ENCODE assay signal across 1 cellular context in the genomic region with DNA sequence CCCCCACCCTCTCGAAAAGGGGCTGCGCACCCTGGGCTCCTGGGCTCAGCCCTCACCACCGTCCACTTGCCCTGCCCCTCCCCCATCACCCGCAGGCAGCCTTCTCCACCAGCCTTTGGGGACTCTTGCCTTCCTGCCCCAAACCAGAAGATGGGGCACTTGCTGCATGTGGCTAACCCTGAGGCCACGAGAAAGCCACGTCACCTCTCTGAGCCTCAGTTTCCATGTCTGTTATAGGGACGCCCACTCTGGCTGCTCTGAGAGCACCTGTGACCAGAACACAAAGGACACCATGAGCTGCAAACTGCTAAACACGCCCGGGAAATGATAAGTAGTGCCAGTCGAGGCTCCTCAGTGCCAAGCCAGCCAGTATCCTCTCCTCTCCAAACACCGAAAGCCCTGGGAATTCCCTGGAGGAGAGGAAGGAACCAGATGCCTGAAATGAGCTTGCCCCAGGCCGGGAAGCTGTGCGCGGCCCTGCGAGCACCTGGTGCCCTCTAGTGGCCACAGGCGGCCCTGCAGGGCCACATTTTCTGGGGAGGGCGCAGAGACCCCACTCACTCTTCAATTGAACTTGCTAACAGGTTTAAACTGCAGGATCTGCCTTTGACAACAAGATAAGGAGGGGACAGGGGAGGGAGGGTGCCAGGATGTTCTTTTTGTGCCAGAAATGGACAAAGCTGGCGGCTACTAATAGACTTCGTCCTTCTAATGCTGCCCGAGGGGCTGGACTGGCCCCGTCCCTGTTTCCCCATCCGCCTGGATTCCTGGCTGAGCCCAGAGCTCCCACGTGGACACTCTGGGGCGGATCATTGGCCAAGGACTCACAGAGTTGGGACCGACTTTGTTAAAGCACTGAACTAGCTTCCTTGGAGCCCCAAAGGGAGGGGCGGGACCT.
TF ChIP-seq lines count a peak whose summit lies in the region.

No MANE protein-coding gene starts in this region.

TF ChIP-seq in HepG2, 621 proteins besides CTCF, POLR2A, EP300 and RAD21 (continues in another document):
- no peak for TF ChIP-seq SRSF9 (IDR thresholded peaks at IDR 0.05; ENCODE audit: borderline replicate concordance, insufficient read depth, low read depth, low read length, poor library complexity, severe bottlenecking)
- no peak for TF ChIP-seq E2F5 (CRISPR knock-in tag; conservative IDR thresholded peaks at IDR 0.05)
- TF ChIP-seq MXI1 (IDR thresholded peaks at IDR 0.05; ENCODE audit: borderline replicate concordance, low read depth, low read length) = peak; percentile 37; the same call in 1 of the 3 replicates
- TF ChIP-seq ZNF619 (CRISPR knock-in tag; IDR thresholded peaks at IDR 0.05) = peak; percentile 24; the same call in 1 of the 2 replicates
- no peak for TF ChIP-seq U2AF2 (IDR thresholded peaks at IDR 0.05; ENCODE audit: low read depth, low read length)
- 0 out of 2 replicates have a peak, but pooled peaks have one; percentile 11 for TF ChIP-seq ZFY (CRISPR knock-in tag; IDR thresholded peaks at IDR 0.05)
- TF ChIP-seq ZNF253 (CRISPR knock-in tag; IDR thresholded peaks at IDR 0.05; ENCODE audit: borderline replicate concordance) = no peak
- TF ChIP-seq ZSCAN31 (CRISPR knock-in tag; IDR thresholded peaks at IDR 0.05; ENCODE audit: low read depth) = 0 out of 2 replicates have a peak, but pooled peaks have one; percentile 58
- peak; percentile 64 for TF ChIP-seq RXRB (CRISPR knock-in tag; IDR thresholded peaks at IDR 0.05; ENCODE audit: borderline replicate concordance)
- TF ChIP-seq, protein P1, sequence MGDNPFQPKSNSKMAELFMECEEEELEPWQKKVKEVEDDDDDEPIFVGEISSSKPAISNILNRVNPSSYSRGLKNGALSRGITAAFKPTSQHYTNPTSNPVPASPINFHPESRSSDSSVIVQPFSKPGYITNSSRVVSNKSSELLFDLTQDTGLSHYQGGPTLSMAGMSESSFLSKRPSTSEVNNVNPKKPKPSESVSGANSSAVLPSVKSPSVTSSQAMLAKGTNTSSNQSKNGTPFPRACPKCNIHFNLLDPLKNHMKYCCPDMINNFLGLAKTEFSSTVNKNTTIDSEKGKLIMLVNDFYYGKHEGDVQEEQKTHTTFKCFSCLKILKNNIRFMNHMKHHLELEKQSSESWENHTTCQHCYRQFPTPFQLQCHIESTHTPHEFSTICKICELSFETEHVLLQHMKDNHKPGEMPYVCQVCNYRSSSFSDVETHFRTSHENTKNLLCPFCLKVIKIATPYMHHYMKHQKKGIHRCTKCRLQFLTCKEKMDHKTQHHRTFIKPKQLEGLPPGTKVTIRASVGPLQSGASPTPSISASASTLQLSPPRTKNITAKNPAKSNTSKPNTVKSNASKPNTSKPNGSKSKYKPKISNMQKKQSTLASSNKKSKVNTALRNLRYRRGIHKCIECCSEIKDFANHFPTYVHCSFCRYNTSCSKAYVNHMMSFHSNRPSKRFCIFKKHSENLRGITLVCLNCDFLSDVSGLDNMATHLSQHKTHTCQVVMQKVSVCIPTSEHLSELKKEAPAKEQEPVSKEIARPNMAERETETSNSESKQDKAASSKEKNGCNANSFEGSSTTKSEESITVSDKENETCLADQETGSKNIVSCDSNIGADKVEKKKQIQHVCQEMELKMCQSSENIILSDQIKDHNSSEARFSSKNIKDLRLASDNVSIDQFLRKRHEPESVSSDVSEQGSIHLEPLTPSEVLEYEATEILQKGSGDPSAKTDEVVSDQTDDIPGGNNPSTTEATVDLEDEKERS (CRISPR knock-in tag; IDR thresholded peaks at IDR 0.05) = peak; percentile 26; the same call in 1 of the 2 replicates
- no peak for TF ChIP-seq CBX2 (IDR thresholded peaks at IDR 0.05; ENCODE audit: low read depth, low read length)
- no peak for TF ChIP-seq CBX2 (CRISPR knock-in tag; IDR thresholded peaks at IDR 0.05; ENCODE audit: low read depth)
- TF ChIP-seq ZNF562 (CRISPR knock-in tag; IDR thresholded peaks at IDR 0.05; ENCODE audit: borderline replicate concordance) = no peak
- peak; percentile 16; the same call in 1 of the 2 replicates for TF ChIP-seq ZNF652 (CRISPR knock-in tag; IDR thresholded peaks at IDR 0.05; ENCODE audit: borderline replicate concordance, low read depth)
- peak; percentile 41; the same call in 1 of the 2 replicates for TF ChIP-seq ZBTB7A (CRISPR knock-in tag; IDR thresholded peaks at IDR 0.05)
- TF ChIP-seq, protein P2, sequence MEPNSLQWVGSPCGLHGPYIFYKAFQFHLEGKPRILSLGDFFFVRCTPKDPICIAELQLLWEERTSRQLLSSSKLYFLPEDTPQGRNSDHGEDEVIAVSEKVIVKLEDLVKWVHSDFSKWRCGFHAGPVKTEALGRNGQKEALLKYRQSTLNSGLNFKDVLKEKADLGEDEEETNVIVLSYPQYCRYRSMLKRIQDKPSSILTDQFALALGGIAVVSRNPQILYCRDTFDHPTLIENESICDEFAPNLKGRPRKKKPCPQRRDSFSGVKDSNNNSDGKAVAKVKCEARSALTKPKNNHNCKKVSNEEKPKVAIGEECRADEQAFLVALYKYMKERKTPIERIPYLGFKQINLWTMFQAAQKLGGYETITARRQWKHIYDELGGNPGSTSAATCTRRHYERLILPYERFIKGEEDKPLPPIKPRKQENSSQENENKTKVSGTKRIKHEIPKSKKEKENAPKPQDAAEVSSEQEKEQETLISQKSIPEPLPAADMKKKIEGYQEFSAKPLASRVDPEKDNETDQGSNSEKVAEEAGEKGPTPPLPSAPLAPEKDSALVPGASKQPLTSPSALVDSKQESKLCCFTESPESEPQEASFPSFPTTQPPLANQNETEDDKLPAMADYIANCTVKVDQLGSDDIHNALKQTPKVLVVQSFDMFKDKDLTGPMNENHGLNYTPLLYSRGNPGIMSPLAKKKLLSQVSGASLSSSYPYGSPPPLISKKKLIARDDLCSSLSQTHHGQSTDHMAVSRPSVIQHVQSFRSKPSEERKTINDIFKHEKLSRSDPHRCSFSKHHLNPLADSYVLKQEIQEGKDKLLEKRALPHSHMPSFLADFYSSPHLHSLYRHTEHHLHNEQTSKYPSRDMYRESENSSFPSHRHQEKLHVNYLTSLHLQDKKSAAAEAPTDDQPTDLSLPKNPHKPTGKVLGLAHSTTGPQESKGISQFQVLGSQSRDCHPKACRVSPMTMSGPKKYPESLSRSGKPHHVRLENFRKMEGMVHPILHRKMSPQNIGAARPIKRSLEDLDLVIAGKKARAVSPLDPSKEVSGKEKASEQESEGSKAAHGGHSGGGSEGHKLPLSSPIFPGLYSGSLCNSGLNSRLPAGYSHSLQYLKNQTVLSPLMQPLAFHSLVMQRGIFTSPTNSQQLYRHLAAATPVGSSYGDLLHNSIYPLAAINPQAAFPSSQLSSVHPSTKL (CRISPR knock-in tag; IDR thresholded peaks at IDR 0.05) = peak; percentile 21; the same call in 1 of the 2 replicates
- peak; percentile 23 for TF ChIP-seq RBM22 (optimal IDR thresholded peaks at IDR 0.05; ENCODE audit: low read length)
- 0 out of 2 replicates have a peak, but pooled peaks have one; percentile 36 for TF ChIP-seq NFKBIZ (CRISPR knock-in tag; IDR thresholded peaks at IDR 0.05)
- no peak for TF ChIP-seq ZNF343 (CRISPR knock-in tag; IDR thresholded peaks at IDR 0.05)
- TF ChIP-seq NONO (IDR thresholded peaks at IDR 0.05) = no peak
- peak; percentile 53; the same call in 1 of the 2 replicates for TF ChIP-seq NONO (CRISPR knock-in tag; conservative IDR thresholded peaks at IDR 0.05)
- TF ChIP-seq ZNF382 (CRISPR knock-in tag; IDR thresholded peaks at IDR 0.05; ENCODE audit: borderline replicate concordance) = no peak
- 0 out of 2 replicates have a peak, but pooled peaks have one; percentile 8 for TF ChIP-seq SOX5 (CRISPR knock-in tag; IDR thresholded peaks at IDR 0.05; ENCODE audit: borderline replicate concordance)
- TF ChIP-seq FOSL2 (CRISPR knock-in tag; IDR thresholded peaks at IDR 0.05) = peak; percentile 40; the same call in 1 of the 2 replicates
- 0 out of 2 replicates have a peak, but pooled peaks have one; percentile 34 for TF ChIP-seq TFDP2 (CRISPR knock-in tag; IDR thresholded peaks at IDR 0.05)
- TF ChIP-seq ZNF891 (CRISPR knock-in tag; IDR thresholded peaks at IDR 0.05) = 0 out of 2 replicates have a peak, but pooled peaks have one; percentile 61
- TF ChIP-seq MIER3 (CRISPR knock-in tag; IDR thresholded peaks at IDR 0.05; ENCODE audit: borderline replicate concordance) = peak; percentile 41; the same call in 1 of the 2 replicates
- TF ChIP-seq ZNF350 (CRISPR knock-in tag; IDR thresholded peaks at IDR 0.05; ENCODE audit: borderline replicate concordance, low read depth) = peak; percentile 29; the same call in 1 of the 2 replicates
- TF ChIP-seq KLF6 (CRISPR knock-in tag; IDR thresholded peaks at IDR 0.05) = 0 out of 2 replicates have a peak, but pooled peaks have one; percentile 43
- peak; percentile 97 for TF ChIP-seq STAG1 (CRISPR knock-in tag; IDR thresholded peaks at IDR 0.05)
- peak; percentile 37; the same call in 1 of the 2 replicates for TF ChIP-seq HDAC2 (CRISPR knock-in tag; IDR thresholded peaks at IDR 0.05)
- peak; percentile 40; the same call in 1 of the 2 replicates for TF ChIP-seq ZNF768 (CRISPR knock-in tag; IDR thresholded peaks at IDR 0.05)
- TF ChIP-seq TOPORS (CRISPR knock-in tag; IDR thresholded peaks at IDR 0.05) = peak; percentile 56; the same call in 1 of the 2 replicates
- 0 out of 2 replicates have a peak, but pooled peaks have one; percentile 50 for TF ChIP-seq ZBTB20 (CRISPR knock-in tag; IDR thresholded peaks at IDR 0.05; ENCODE audit: borderline replicate concordance, low read depth)
- TF ChIP-seq, protein P3, sequence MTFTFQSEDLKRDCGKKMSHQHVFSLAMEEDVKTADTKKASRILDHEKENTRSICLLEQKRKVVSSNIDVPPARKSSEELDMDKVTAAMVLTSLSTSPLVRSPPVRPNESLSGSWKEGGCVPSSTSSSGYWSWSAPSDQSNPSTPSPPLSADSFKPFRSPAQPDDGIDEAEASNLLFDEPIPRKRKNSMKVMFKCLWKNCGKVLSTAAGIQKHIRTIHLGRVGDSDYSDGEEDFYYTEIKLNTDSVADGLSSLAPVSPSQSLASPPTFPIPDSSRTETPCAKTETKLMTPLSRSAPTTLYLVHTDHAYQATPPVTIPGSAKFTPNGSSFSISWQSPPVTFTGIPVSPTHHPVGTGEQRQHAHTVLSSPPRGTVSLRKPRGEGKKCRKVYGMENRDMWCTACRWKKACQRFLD (CRISPR knock-in tag; IDR thresholded peaks at IDR 0.05; ENCODE audit: borderline replicate concordance) = no peak
- peak; percentile 45; the same call in 1 of the 2 replicates for TF ChIP-seq SAP130 (CRISPR knock-in tag; IDR thresholded peaks at IDR 0.05; ENCODE audit: low read depth)
- TF ChIP-seq ZNF792 (CRISPR knock-in tag; IDR thresholded peaks at IDR 0.05) = peak; percentile 55; the same call in 1 of the 2 replicates
- peak; percentile 1; the same call in 1 of the 2 replicates for TF ChIP-seq ZNF430 (CRISPR knock-in tag; IDR thresholded peaks at IDR 0.05)
- TF ChIP-seq, protein P4, sequence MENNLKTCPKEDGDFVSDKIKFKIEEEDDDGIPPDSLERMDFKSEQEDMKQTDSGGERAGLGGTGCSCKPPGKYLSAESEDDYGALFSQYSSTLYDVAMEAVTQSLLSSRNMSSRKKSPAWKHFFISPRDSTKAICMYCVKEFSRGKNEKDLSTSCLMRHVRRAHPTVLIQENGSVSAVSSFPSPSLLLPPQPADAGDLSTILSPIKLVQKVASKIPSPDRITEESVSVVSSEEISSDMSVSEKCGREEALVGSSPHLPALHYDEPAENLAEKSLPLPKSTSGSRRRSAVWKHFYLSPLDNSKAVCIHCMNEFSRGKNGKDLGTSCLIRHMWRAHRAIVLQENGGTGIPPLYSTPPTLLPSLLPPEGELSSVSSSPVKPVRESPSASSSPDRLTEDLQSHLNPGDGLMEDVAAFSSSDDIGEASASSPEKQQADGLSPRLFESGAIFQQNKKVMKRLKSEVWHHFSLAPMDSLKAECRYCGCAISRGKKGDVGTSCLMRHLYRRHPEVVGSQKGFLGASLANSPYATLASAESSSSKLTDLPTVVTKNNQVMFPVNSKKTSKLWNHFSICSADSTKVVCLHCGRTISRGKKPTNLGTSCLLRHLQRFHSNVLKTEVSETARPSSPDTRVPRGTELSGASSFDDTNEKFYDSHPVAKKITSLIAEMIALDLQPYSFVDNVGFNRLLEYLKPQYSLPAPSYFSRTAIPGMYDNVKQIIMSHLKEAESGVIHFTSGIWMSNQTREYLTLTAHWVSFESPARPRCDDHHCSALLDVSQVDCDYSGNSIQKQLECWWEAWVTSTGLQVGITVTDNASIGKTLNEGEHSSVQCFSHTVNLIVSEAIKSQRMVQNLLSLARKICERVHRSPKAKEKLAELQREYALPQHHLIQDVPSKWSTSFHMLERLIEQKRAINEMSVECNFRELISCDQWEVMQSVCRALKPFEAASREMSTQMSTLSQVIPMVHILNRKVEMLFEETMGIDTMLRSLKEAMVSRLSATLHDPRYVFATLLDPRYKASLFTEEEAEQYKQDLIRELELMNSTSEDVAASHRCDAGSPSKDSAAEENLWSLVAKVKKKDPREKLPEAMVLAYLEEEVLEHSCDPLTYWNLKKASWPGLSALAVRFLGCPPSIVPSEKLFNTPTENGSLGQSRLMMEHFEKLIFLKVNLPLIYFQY (CRISPR knock-in tag; IDR thresholded peaks at IDR 0.05; ENCODE audit: borderline replicate concordance) = 0 out of 2 replicates have a peak, but pooled peaks have one; percentile 16
- peak; percentile 39; the same call in 1 of the 2 replicates for TF ChIP-seq KMT2A (CRISPR knock-in tag; IDR thresholded peaks at IDR 0.05)
- TF ChIP-seq MIXL1 (CRISPR knock-in tag; IDR thresholded peaks at IDR 0.05) = peak; percentile 27; the same call in 1 of the 2 replicates
- peak; percentile 26; the same call in 1 of the 2 replicates for TF ChIP-seq GABPB1 (CRISPR knock-in tag; IDR thresholded peaks at IDR 0.05)
- peak; percentile 25; the same call in 1 of the 2 replicates for TF ChIP-seq ZFX (CRISPR knock-in tag; IDR thresholded peaks at IDR 0.05; ENCODE audit: low read depth)
- TF ChIP-seq SALL1 (CRISPR knock-in tag; IDR thresholded peaks at IDR 0.05) = peak; percentile 37; the same call in 1 of the 2 replicates
- no peak for TF ChIP-seq TAF1 (CRISPR knock-in tag; IDR thresholded peaks at IDR 0.05)
- peak; percentile 78; the same call in 1 of the 2 replicates for TF ChIP-seq SMC3 (IDR thresholded peaks at IDR 0.05; ENCODE audit: low read length)
- TF ChIP-seq NCOA5 (CRISPR knock-in tag; IDR thresholded peaks at IDR 0.05) = no peak
- TF ChIP-seq MED1 (CRISPR knock-in tag; IDR thresholded peaks at IDR 0.05) = peak; percentile 72; the same call in 1 of the 2 replicates
- 0 out of 2 replicates have a peak, but pooled peaks have one; percentile 28 for TF ChIP-seq MED13 (CRISPR knock-in tag; IDR thresholded peaks at IDR 0.05)
- no peak for TF ChIP-seq ZNF749 (CRISPR knock-in tag; IDR thresholded peaks at IDR 0.05; ENCODE audit: borderline replicate concordance)
